30 cellular contexts compared by ENCODE assay signal in the genomic region with DNA sequence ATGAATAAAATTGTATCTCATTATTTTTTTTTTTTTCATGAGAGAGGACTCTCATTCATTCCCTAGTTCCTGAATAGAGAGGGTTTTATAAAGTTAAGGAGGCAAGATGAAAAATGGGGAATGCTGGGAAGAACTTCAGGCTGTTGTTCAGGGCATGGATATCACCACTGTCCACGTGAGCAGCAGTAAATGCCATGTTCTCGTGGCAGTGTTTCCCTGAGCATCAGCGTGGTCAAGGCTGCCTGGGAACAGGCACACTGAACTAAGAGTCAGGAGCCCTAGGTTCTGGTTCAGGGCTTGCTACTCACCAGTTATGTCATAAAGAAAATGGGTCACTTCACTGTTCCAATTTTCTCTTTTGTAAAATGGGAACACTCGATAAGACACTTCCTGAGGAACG.
"Had no signal": no experiment of that assay in that cellular context is flagged by ENCODE, and none has a peak within 500 bp of the region (broad histone marks: within the 10 kb centered on the region; RNA-seq: fewer than 3 reads in every experiment).

No MANE protein-coding gene starts in this region.

- H3K27me3 Mint-ChIP-seq: dendritic cell treated with granulocyte-macrophage colony-stimulating factor and Interleukin-4, amounts not matched to agents 40 ng/mL and 50 ng/mL, for 4 days; naive thymus-derived CD4-positive, alpha-beta T cell; stimulated activated memory B cell treated with anti-CD40 and anti-IgM and Interleukin-4, amounts not matched to agents 10 μg/mL and 1 μg/mL and 100 μg/mL, for 72 hours; type B pancreatic cell had no signal

- DNase-seq: colonic mucosa; effector CD8-positive, alpha-beta T cell; endodermal cell; foreskin keratinocyte; heart left ventricle; kidney; mesenchymal stem cell; naive thymus-derived CD4-positive, alpha-beta T cell; ovary; posterior cingulate gyrus; psoas muscle; right cardiac atrium; sigmoid colon; stimulated activated CD4-positive, alpha-beta T cell treated with anti-CD3 and anti-CD28 coated beads, Interleukin-2, amount 100 ng/mL, for 24 hours; stimulated activated CD4-positive, alpha-beta T cell treated with anti-CD3 and anti-CD28 coated beads, Interleukin-4, amount 100 ng/mL, for 24 hours; stimulated activated naive CD8-positive, alpha-beta T cell treated with anti-CD3 and anti-CD28 coated beads, Interleukin-15, Interleukin-2, amounts not matched to agents 100 U/mL and 50 U/mL, for 24 hours; substantia nigra; testis; tibial artery had no signal

- H3K9me3 ChIP-seq: colonic mucosa, gastroesophageal sphincter, heart left ventricle, ovary, psoas muscle, sigmoid colon, testis, tibial artery had no signal

- H3K36me3 ChIP-seq: colonic mucosa, gastroesophageal sphincter, neural progenitor cell, ovary, sigmoid colon, tibial artery had no signal

- H3K4me3 ChIP-seq: colonic mucosa, gastroesophageal sphincter, heart left ventricle, hepatocyte, neural progenitor cell, ovary, psoas muscle, sigmoid colon, testis, tibial artery had no signal

- H3K9me3 Mint-ChIP-seq: dendritic cell treated with granulocyte-macrophage colony-stimulating factor and Interleukin-4, amounts not matched to agents 40 ng/mL and 50 ng/mL, for 4 days; endodermal cell; mesothelial cell of epicardium; nephron; neural progenitor cell; stimulated activated memory B cell treated with anti-CD40 and anti-IgM and Interleukin-4, amounts not matched to agents 10 μg/mL and 1 μg/mL and 100 μg/mL, for 72 hours; type B pancreatic cell had no signal

- H3K4me3 Mint-ChIP-seq: dendritic cell treated with granulocyte-macrophage colony-stimulating factor and Interleukin-4, amounts not matched to agents 40 ng/mL and 50 ng/mL, for 4 days; endodermal cell; mesothelial cell of epicardium; nephron; neural progenitor cell; stimulated activated memory B cell treated with anti-CD40 and anti-IgM and Interleukin-4, amounts not matched to agents 10 μg/mL and 1 μg/mL and 100 μg/mL, for 72 hours; type B pancreatic cell had no signal

- H3K9ac ChIP-seq: neural progenitor cell had no signal

- H3K27ac Mint-ChIP-seq: dendritic cell treated with granulocyte-macrophage colony-stimulating factor and Interleukin-4, amounts not matched to agents 40 ng/mL and 50 ng/mL, for 4 days; mesothelial cell of epicardium; nephron; neural progenitor cell; stimulated activated memory B cell treated with anti-CD40 and anti-IgM and Interleukin-4, amounts not matched to agents 10 μg/mL and 1 μg/mL and 100 μg/mL, for 72 hours; type B pancreatic cell had no signal

- FAIRE-seq: kidney had no signal

- ATAC-seq: esophagus mucosa; foreskin keratinocyte; gastroesophageal sphincter; heart left ventricle; left lobe of liver; naive thymus-derived CD4-positive, alpha-beta T cell; psoas muscle; right cardiac atrium; stimulated activated memory B cell treated with anti-CD40 and anti-IgM and Interleukin-4, amounts not matched to agents 10 μg/mL and 1 μg/mL and 100 μg/mL, for 72 hours; stimulated activated naive CD8-positive, alpha-beta T cell treated with anti-CD3 and anti-CD28 coated beads, Interleukin-15, Interleukin-2, amounts not matched to agents 100 U/mL and 50 U/mL, for 24 hours had no signal

- H3K4me2 ChIP-seq: hepatocyte, neural progenitor cell had no signal

- H3K27me3 ChIP-seq: colonic mucosa, foreskin keratinocyte, gastroesophageal sphincter, heart left ventricle, hepatocyte, neural progenitor cell, ovary, sigmoid colon, testis, tibial artery had no signal

- H2AFZ ChIP-seq: hepatocyte, neural progenitor cell had no signal

- H3K27ac ChIP-seq: colonic mucosa, epithelial cell of prostate, foreskin keratinocyte, gastroesophageal sphincter, heart left ventricle, hepatocyte, neural progenitor cell, ovary, psoas muscle, sigmoid colon, testis, tibial artery had no signal

- H3K36me3 Mint-ChIP-seq: neural progenitor cell had no signal

- H3K4me1 ChIP-seq: colonic mucosa, gastroesophageal sphincter, neural progenitor cell, psoas muscle, testis, tibial artery had no signal

- H3K4me1 Mint-ChIP-seq: nephron; neural progenitor cell; stimulated activated memory B cell treated with anti-CD40 and anti-IgM and Interleukin-4, amounts not matched to agents 10 μg/mL and 1 μg/mL and 100 μg/mL, for 72 hours had no signal
